Comparison of ENCODE assay signal across 1 cellular context in genomic region chr3:36941658-36942057, GRCh38.
TF ChIP-seq lines count a peak whose summit lies in the region.

No MANE protein-coding gene starts in this region.

TF ChIP-seq in K562, 482 proteins besides CTCF, POLR2A, EP300 and RAD21:
- no peak for TF ChIP-seq NR2C1 (IDR thresholded peaks at IDR 0.05)
- peak; percentile 31; the same call in 1 of the 2 replicates for TF ChIP-seq NR2C1 (tag; IDR thresholded peaks at IDR 0.05)
- no peak for TF ChIP-seq ZNF212 (CRISPR knock-in tag; IDR thresholded peaks at IDR 0.05)
- TF ChIP-seq ARID1B (IDR thresholded peaks at IDR 0.05) = 0 out of 2 replicates have a peak, but pooled peaks have one; percentile 12
- no peak for TF ChIP-seq NR2C2 (CRISPR knock-in tag; IDR thresholded peaks at IDR 0.05)
- TF ChIP-seq NR2C2 (tag; IDR thresholded peaks at IDR 0.05) = peak; percentile 48; the same call in 1 of the 2 replicates
- no peak for TF ChIP-seq ZNF696 (CRISPR knock-in tag; conservative IDR thresholded peaks at IDR 0.05)
- TF ChIP-seq CBFA2T3 (IDR thresholded peaks at IDR 0.05) = peak; percentile 48; the same call in 1 of the 2 replicates
- TF ChIP-seq ETV5 (CRISPR knock-in tag; IDR thresholded peaks at IDR 0.05; ENCODE audit: low read depth) = no peak
- TF ChIP-seq FUS (optimal IDR thresholded peaks at IDR 0.05; ENCODE audit: low read depth, low read length) = no peak
- TF ChIP-seq ZNF668 (CRISPR knock-in tag; IDR thresholded peaks at IDR 0.05) = no peak
- TF ChIP-seq RERE (CRISPR knock-in tag; IDR thresholded peaks at IDR 0.05; ENCODE audit: borderline replicate concordance) = no peak
- TF ChIP-seq ZNF830 (CRISPR knock-in tag; IDR thresholded peaks at IDR 0.05) = no peak
- no peak for TF ChIP-seq ETV6 (IDR thresholded peaks at IDR 0.05; ENCODE audit: borderline replicate concordance in 1 of 2, low read depth in 2 of 2, low read length in 1 of 2)
- TF ChIP-seq ETV6 (CRISPR knock-in tag; IDR thresholded peaks at IDR 0.05; ENCODE audit: borderline replicate concordance) = no peak
- 0 out of 4 replicates have a peak, but pooled peaks of 1 of the 2 experiments have one; percentile 42 for TF ChIP-seq UBTF (IDR thresholded peaks at IDR 0.05; ENCODE audit: borderline replicate concordance in 1 of 2, low read depth in 2 of 2, low read length in 2 of 2)
- 0 out of 2 replicates have a peak, but pooled peaks have one; percentile 38 for TF ChIP-seq RNF2 (IDR thresholded peaks at IDR 0.05)
- peak; percentile 43; the same call in 1 of the 2 replicates for TF ChIP-seq HMBOX1 (IDR thresholded peaks at IDR 0.05)
- peak; percentile 25; the same call in 1 of the 2 replicates for TF ChIP-seq TCF3 (CRISPR knock-in tag; IDR thresholded peaks at IDR 0.05)
- TF ChIP-seq PKNOX1 (IDR thresholded peaks at IDR 0.05) = peak; percentile 28; the same call in 1 of the 2 replicates
- TF ChIP-seq ZNF407 (IDR thresholded peaks at IDR 0.05; ENCODE audit: low read depth) = no peak
